In genomic region chr1:243946253-243946652, GRCh38 we compare ENCODE assay signal across 1 cellular context.
TF ChIP-seq lines count a peak whose summit lies in the region.

No MANE protein-coding gene starts in this region.

TF ChIP-seq in K562, 482 proteins besides CTCF, POLR2A, EP300 and RAD21 (continued from another document):
- TF ChIP-seq GTF3C2 (IDR thresholded peaks at IDR 0.05; ENCODE audit: borderline replicate concordance, extremely low read depth, insufficient read length) (no peak), MXI1 (IDR thresholded peaks at IDR 0.05; ENCODE audit: low read depth, low read length) (no peak), TCF7 (IDR thresholded peaks at IDR 0.05; ENCODE audit: borderline replicate concordance) (no peak), ZFP30 (CRISPR knock-in tag; IDR thresholded peaks at IDR 0.05; ENCODE audit: borderline replicate concordance) (no peak)
